ENCODE assay signal across 8 cellular contexts in the genomic region with DNA sequence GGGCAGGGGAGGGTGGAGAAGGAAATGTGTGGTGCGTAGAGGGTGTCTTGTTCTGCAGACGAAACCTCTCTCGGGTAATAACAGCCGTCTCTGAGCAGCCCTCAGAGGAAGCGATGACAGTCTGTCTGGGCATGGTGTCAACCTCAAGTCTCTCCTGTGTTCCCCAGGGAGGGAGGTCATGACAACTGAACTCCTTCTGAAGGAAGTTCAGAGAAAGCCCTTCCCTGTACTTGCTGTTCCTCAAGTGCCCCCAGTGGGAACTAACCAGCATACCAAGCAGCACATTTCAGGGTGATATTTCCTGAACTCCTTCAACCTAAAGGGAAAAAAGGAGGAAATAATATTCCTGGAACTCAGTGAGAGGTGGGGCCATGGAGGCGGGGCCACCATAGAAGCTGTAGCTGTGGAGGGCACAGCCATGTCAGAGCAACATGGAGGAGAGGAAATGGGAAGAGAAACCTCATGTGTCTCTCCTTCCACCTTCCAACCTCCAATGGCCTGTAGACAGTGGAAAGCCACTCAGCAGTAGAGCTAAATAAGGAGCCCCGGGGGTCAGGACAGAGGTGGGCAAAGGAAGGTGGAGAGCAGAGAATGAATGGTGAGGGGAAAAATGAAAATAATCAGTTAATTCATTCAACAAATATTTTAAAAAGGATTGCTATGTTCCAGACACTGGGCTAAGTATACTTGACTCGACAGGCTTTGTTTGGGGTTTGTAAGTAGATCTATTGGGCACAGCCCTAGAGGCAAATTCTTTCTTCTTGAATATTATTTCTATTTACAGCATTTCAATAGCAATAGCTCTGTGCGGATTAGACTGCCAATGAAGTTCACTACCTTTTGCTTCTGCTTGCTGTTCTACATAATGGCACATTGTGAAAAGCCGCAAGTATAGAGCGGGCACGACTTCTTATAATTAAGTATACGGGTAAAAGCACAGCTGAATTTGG.
A peak's percentile ranks its signal among the peaks of the same experiment; 100 is the strongest.
DNase-seq lines count a peak whose midpoint lies in the region; ATAC-seq and TF ChIP-seq lines count a peak whose summit lies in the region.

No MANE protein-coding gene starts in this region.

- DNase-seq in CD8-positive, alpha-beta T cell, result peak; percentile 55 to 91 (median 71)
- DNase-seq in KBM-7, result peak; percentile 66
- peak; percentile 83 for DNase-seq in activated CD8-positive, alpha-beta memory T cell treated with anti-CD3 and anti-CD28 coated beads, Interleukin-2, amount 50 U/mL, for 1 hour (ENCODE audit: extremely low read depth)
- DNase-seq in heart left ventricle, result peak; percentile 50 to 71 (median 62)
- DNase-seq in stimulated activated CD8-positive, alpha-beta memory T cell treated with anti-CD3 and anti-CD28 coated beads, Interleukin-12 subunit alpha, Interleukin-12 subunit beta, amount 100 ng/mL, for 24 hours (ENCODE audit: extremely low read depth), result peak; percentile 28
- DNase-seq in cerebellum (ENCODE audit: low spot score), result no peak
- no peak for DNase-seq in ecto neural progenitor cell (ENCODE audit: low spot score)

- peaks cover 84% of the 10 kb centered on the region for H3K4me1 ChIP-seq in CD8-positive, alpha-beta T cell (ENCODE audit: insufficient read depth, low read length)
- peaks cover 0 to 46% (median 0%) of the 10 kb centered on the region in 12 donors for H3K4me1 ChIP-seq in heart left ventricle

- no peak for TF ChIP-seq CTCF in CD8-positive, alpha-beta T cell (IDR thresholded peaks at IDR 0.05)
- no peak for TF ChIP-seq CTCF in heart left ventricle (IDR thresholded peaks at IDR 0.05)

- no peaks in the 10 kb centered on the region for H3K27me3 Mint-ChIP-seq in CD8-positive, alpha-beta T cell (ENCODE audit: low read depth)

- intact Hi-C loops in CD8-positive, alpha-beta T cell (cut with DNase I, micrococcal nuclease), result loop anchor here (1.0 to 10.0 kb wide), 6 partner anchors 8 to 420 kb away; partner anchors contain the start of gene AOAH (in 1 of the 2)
- intact Hi-C loops in heart left ventricle (cut with DNase I), result no loop called here

- H3K9me3 Mint-ChIP-seq in CD8-positive, alpha-beta T cell, result peaks cover 3% of the 10 kb centered on the region

- peak overlapping the region; percentile 67 for H3K27ac ChIP-seq in CD8-positive, alpha-beta T cell (ENCODE audit: low read depth, low read length)
- H3K27ac ChIP-seq in heart left ventricle, result peak overlapping the region in 5 of 12 donors; percentile 2 to 71 (median 15)

- no peak for TF ChIP-seq POLR2A in heart left ventricle (IDR thresholded peaks at IDR 0.05)

- in situ Hi-C loops in KBM-7 (cut with MboI; ENCODE audit: low pct_unique_long_range_greater_than_20kb, low sequenced_read_pairs), result no loop called here

- no peaks in the 10 kb centered on the region for H3K27me3 ChIP-seq in CD8-positive, alpha-beta T cell (ENCODE audit: insufficient read depth, low read length)
- no peaks in the 10 kb centered on the region for H3K27me3 ChIP-seq in heart left ventricle

- CTCF ChIA-PET in CD8-positive, alpha-beta T cell (lab: Charles Lee), result interaction anchor here (0.7 to 1.8 kb wide), 3 partner anchors 9 to 297 kb away, joined by 3 to 9 read pairs (median 3); partner anchors contain the start of gene AOAH

- peaks cover 89% of the 10 kb centered on the region for H3K4me1 Mint-ChIP-seq in CD8-positive, alpha-beta T cell (ENCODE audit: low read depth)

- ATAC-seq in CD8-positive, alpha-beta T cell, result peak; percentile 76
- ATAC-seq in GM21515 (IDR thresholded peaks at IDR 0.05; ENCODE audit: unreplicated experiment) (peak; percentile 80), heart left ventricle (peak; percentile 90 to 94 (median 90))

- H3K4me3 ChIP-seq in CD8-positive, alpha-beta T cell (ENCODE audit: low read depth, low read length), result peak overlapping the region; percentile 5
- H3K4me3 ChIP-seq in heart left ventricle, result no peak overlapping the region

- peak overlapping the region; percentile 99 for H3K27ac Mint-ChIP-seq in CD8-positive, alpha-beta T cell

- POLR2A ChIA-PET in CD8-positive, alpha-beta T cell (lab: Charles Lee), result interaction anchor here (1.4 to 2.7 kb wide), 5 partner anchors 8 to 107 kb away, joined by 4 to 9 read pairs (median 7); partner anchors contain the start of gene AOAH

- H3K36me3 ChIP-seq in CD8-positive, alpha-beta T cell (ENCODE audit: insufficient read depth, low read length), result no peaks in the 10 kb centered on the region
- no peaks in the 10 kb centered on the region for H3K36me3 ChIP-seq in heart left ventricle

- H3K4me3 Mint-ChIP-seq in CD8-positive, alpha-beta T cell, result peak overlapping the region; percentile 46

- no peaks in the 10 kb centered on the region for H3K9me3 ChIP-seq in CD8-positive, alpha-beta T cell (ENCODE audit: low read length)
- H3K9me3 ChIP-seq in heart left ventricle, result peaks cover 0 to 13% (median 0%) of the 10 kb centered on the region in 12 donors

- WGBS in heart left ventricle, 4 donors, result 60 to 68% (median 63%) methylated on average over 13 of the region's 13 CpGs

- H3K36me3 Mint-ChIP-seq in CD8-positive, alpha-beta T cell, result peaks cover 4% of the 10 kb centered on the region

Comparison
In these comparisons a context has a peak if more than half of its experiments do, and no peak if none do; other contexts are left out.
1. DNase-seq: peak in CD8-positive, alpha-beta T cell (7 of 7), KBM-7 (single experiment), activated CD8-positive, alpha-beta memory T cell treated with anti-CD3 and anti-CD28 coated beads, Interleukin-2, amount 50 U/mL, for 1 hour (single experiment), heart left ventricle (5 of 5) and stimulated activated CD8-positive, alpha-beta memory T cell treated with anti-CD3 and anti-CD28 coated beads, Interleukin-12 subunit alpha, Interleukin-12 subunit beta, amount 100 ng/mL, for 24 hours (single experiment); none in cerebellum (single experiment) and ecto neural progenitor cell (single experiment).
2. intact Hi-C loops: an anchor here in CD8-positive, alpha-beta T cell (1.0 to 10.0 kb wide); none called in heart left ventricle.
3. Peak in every context shown above with its lines, with median percentiles within 50 percentile points of each other: ATAC-seq.